In genomic region chr2:216989335-216990129, GRCh38 we compare ENCODE assay signal across 14 cellular contexts.
A peak's percentile ranks its signal among the peaks of the same experiment; 100 is the strongest.
DNase-seq lines count a peak whose midpoint lies in the region; ATAC-seq and TF ChIP-seq lines count a peak whose summit lies in the region.
"Had no signal": no experiment of that assay in that cellular context is flagged by ENCODE, and none has a peak within 500 bp of the region (broad histone marks: within the 10 kb centered on the region; RNA-seq: fewer than 3 reads in every experiment).

No MANE protein-coding gene starts in this region.

- H3K4me3 ChIP-seq in AG10803 (ENCODE audit: low read length) (no peak overlapping the region), astrocyte of the spinal cord (ENCODE audit: low read depth, low read length) (no peak overlapping the region)
- H3K4me3 ChIP-seq: coronary artery, MG63, PC-9 had no signal

- in situ Hi-C loops in astrocyte of the spinal cord (cut with HindIII; ENCODE audit: low sequenced_read_pairs): no loop called here

- peak; percentile 26 for DNase-seq in AG10803 (ENCODE audit: low read depth)
- DNase-seq in HEK293T (ENCODE audit: extremely low spot score): no peak
- peak; percentile 39 for DNase-seq in astrocyte of the spinal cord (ENCODE audit: low read depth, low spot score)
- peak; percentile 7 for DNase-seq in hepatic stellate cell (ENCODE audit: low spot score)
- DNase-seq: activated naive CD4-positive, alpha-beta T cell treated with Interleukin-2 at 50 U/mL for 16 hours; CD4-positive, alpha-beta T cell; MG63; natural killer cell; PC-9 had no signal

- peak; percentile 33 for TF ChIP-seq CTCF in AG10803 (conservative IDR thresholded peaks at IDR 0.05; ENCODE audit: low read length)
- peak; percentile 24 for TF ChIP-seq CTCF in astrocyte of the spinal cord (IDR thresholded peaks at IDR 0.05; ENCODE audit: low read depth, low read length)

- ATAC-seq in HG03565 (IDR thresholded peaks at IDR 0.05; ENCODE audit: unreplicated experiment) (no peak), GM21447 (IDR thresholded peaks at IDR 0.05; ENCODE audit: unreplicated experiment) (no peak), GM21786 (IDR thresholded peaks at IDR 0.05; ENCODE audit: unreplicated experiment) (no peak), HG02938 (IDR thresholded peaks at IDR 0.05; ENCODE audit: unreplicated experiment) (no peak)
- ATAC-seq: natural killer cell had no signal

- POLR2A ChIA-PET in HEK293T (lab: Yijun Ruan, JAX): no interaction called here

- CTCF ChIA-PET in HEK293T (lab: Yijun Ruan, JAX): no interaction called here

TF ChIP-seq in HEK293T, 16 proteins besides CTCF, POLR2A, EP300 and RAD21:
- TF ChIP-seq PKNOX1 (IDR thresholded peaks at IDR 0.05) (peak; percentile 40; the same call in 1 of the 2 replicates), ZNF384 (IDR thresholded peaks at IDR 0.05) (no peak), L3MBTL2 (conservative IDR thresholded peaks at IDR 0.05) (no peak), ELF4 (IDR thresholded peaks at IDR 0.05) (no peak)
